8 cellular contexts compared by ENCODE assay signal in genomic region chr6:29964904-29965872, GRCh38. TPM values are rescaled to one million over a fixed set of nuclear protein-coding genes. Genes with fewer than 3 reads are reported as not detected.
A peak's percentile ranks its signal among the peaks of the same experiment; 100 is the strongest.
DNase-seq lines count a peak whose midpoint lies in the region; ATAC-seq and TF ChIP-seq lines count a peak whose summit lies in the region.

No MANE protein-coding gene starts in this region.

- POLR2A ChIA-PET in AG04449 (lab: Yijun Ruan, JAX): interaction anchor here (0.7 to 1.9 kb wide), 2 partner anchors 12 to 20 kb away, joined by 3 to 12 read pairs; no protein-coding TSS in a partner anchor

- no peaks in the 10 kb centered on the region for H3K36me3 ChIP-seq in kidney epithelial cell (ENCODE audit: control insufficient read depth, insufficient read depth, low read length)

- ATAC-seq in GM18907 (IDR thresholded peaks at IDR 0.05; ENCODE audit: unreplicated experiment) (peak; percentile 89), HG03159 (IDR thresholded peaks at IDR 0.05; ENCODE audit: unreplicated experiment) (peak; percentile 95)

- H3K27me3 ChIP-seq in kidney epithelial cell (ENCODE audit: control insufficient read depth, insufficient read depth, low read length): no peaks in the 10 kb centered on the region

- CTCF ChIA-PET in AG04449 (lab: Yijun Ruan, JAX): interaction anchor here (0.8 to 4.6 kb wide), 8 partner anchors 10 to 228 kb away, joined by 3 to 26 read pairs (median 4); no protein-coding TSS in a partner anchor

- H3K4me3 ChIP-seq in AG04449 (ENCODE audit: low read depth, low read length): peak overlapping the region; percentile 42
- H3K4me3 ChIP-seq in kidney epithelial cell (ENCODE audit: low read depth, low read length): peak overlapping the region; percentile 33

- DNase-seq in AG04449 (ENCODE audit: low read depth, low spot score) (peak; percentile 56), NCI-H345 (lab: John Stamatoyannopoulos, UW) (peak; percentile 89), cerebellar cortex (ENCODE audit: low spot score) (peak; percentile 67), kidney epithelial cell (ENCODE audit: low read depth) (peak; percentile 72)
- DNase-seq in activated CD4-positive, CD25-positive, alpha-beta regulatory T cell (lab: John Stamatoyannopoulos, UW): peak; percentile 29 to 67 (median 40)
- DNase-seq in stimulated activated CD4-positive, alpha-beta T cell treated with anti-CD3 and anti-CD28 coated beads, Interleukin-15, amount 100 ng/mL, for 1 hour (ENCODE audit: low read depth in 1 of 2, low spot score in 1 of 2): peak; percentile 44 to 63

- TF ChIP-seq CTCF in AG04449 (IDR thresholded peaks at IDR 0.05; ENCODE audit: insufficient read depth, low read length, missing control alignments): no peak
- TF ChIP-seq CTCF in kidney epithelial cell (IDR thresholded peaks at IDR 0.05; ENCODE audit: insufficient read depth, low read length, poor library complexity, severe bottlenecking): no peak

RNA-seq across cellular contexts. Expression of gene HLA-A, which starts 22.9 kb away (rescaled TPM):
- 832 and 921 TPM in 2 replicates for total RNA-seq in kidney epithelial cell

Comparison
In these comparisons a context has a peak if more than half of its experiments do, and no peak if none do; other contexts are left out.
1. Peak in every context shown above with its lines: DNase-seq, ATAC-seq and H3K4me3 ChIP-seq.